Comparison of ENCODE assay signal across 1 cellular context in the genomic region with DNA sequence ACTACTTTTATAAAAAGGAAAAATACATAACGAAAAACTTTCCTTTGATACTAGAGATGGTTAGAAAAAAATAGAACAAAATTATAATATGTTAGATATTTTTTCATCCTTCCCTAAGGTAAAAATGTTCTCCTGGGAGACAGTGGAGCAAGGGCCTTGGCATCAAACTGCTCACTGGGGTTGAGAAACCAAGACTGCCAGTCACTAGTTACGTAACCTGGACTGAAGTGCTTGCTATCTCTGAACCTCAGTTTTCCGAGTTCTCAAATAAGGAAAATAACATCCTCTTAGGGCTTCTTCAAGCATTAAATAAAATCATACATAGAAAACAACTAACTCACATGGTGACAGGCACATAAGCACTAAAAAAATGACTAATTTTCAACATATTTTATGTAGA.
TF ChIP-seq lines count a peak whose summit lies in the region.

No MANE protein-coding gene starts in this region.

TF ChIP-seq in WTC11, 78 proteins besides CTCF, POLR2A, EP300 and RAD21:
- no peak for TF ChIP-seq ARID4B (CRISPR knock-in tag; IDR thresholded peaks at IDR 0.05; ENCODE audit: borderline replicate concordance)
- no peak for TF ChIP-seq FOXK1 (CRISPR knock-in tag; IDR thresholded peaks at IDR 0.05)
- no peak for TF ChIP-seq RORB (CRISPR knock-in tag; IDR thresholded peaks at IDR 0.05)
- TF ChIP-seq EMX1 (CRISPR knock-in tag; IDR thresholded peaks at IDR 0.05): no peak
- TF ChIP-seq ETV6 (CRISPR knock-in tag; IDR thresholded peaks at IDR 0.05): no peak
- TF ChIP-seq JUN (CRISPR knock-in tag; IDR thresholded peaks at IDR 0.05): no peak
- no peak for TF ChIP-seq ZNF423 (CRISPR knock-in tag; IDR thresholded peaks at IDR 0.05)
- TF ChIP-seq PREB (CRISPR knock-in tag; IDR thresholded peaks at IDR 0.05; ENCODE audit: borderline replicate concordance): no peak
- no peak for TF ChIP-seq FOXP4 (CRISPR knock-in tag; IDR thresholded peaks at IDR 0.05)
- no peak for TF ChIP-seq KAT7 (CRISPR knock-in tag; IDR thresholded peaks at IDR 0.05; ENCODE audit: borderline replicate concordance)
- no peak for TF ChIP-seq PRDM15 (CRISPR knock-in tag; IDR thresholded peaks at IDR 0.05)
- no peak for TF ChIP-seq HMGXB4 (CRISPR knock-in tag; IDR thresholded peaks at IDR 0.05)
- TF ChIP-seq NFYB (CRISPR knock-in tag; conservative IDR thresholded peaks at IDR 0.05; ENCODE audit: low read depth): no peak
- no peak for TF ChIP-seq ZNF317 (CRISPR knock-in tag; IDR thresholded peaks at IDR 0.05; ENCODE audit: borderline replicate concordance, low read depth)
- TF ChIP-seq, protein P1, sequence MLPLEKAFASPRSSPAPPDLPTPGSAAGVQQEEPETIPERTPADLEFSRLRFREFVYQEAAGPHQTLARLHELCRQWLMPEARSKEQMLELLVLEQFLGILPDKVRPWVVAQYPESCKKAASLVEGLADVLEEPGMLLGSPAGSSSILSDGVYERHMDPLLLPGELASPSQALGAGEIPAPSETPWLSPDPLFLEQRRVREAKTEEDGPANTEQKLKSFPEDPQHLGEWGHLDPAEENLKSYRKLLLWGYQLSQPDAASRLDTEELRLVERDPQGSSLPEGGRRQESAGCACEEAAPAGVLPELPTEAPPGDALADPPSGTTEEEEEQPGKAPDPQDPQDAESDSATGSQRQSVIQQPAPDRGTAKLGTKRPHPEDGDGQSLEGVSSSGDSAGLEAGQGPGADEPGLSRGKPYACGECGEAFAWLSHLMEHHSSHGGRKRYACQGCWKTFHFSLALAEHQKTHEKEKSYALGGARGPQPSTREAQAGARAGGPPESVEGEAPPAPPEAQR (CRISPR knock-in tag; IDR thresholded peaks at IDR 0.05): no peak
- no peak for TF ChIP-seq TP53 (CRISPR knock-in tag; IDR thresholded peaks at IDR 0.05)
- TF ChIP-seq ZNF281 (CRISPR knock-in tag; IDR thresholded peaks at IDR 0.05): no peak
- no peak for TF ChIP-seq ATF2 (CRISPR knock-in tag; IDR thresholded peaks at IDR 0.05; ENCODE audit: borderline replicate concordance, low read depth)
